ENCODE assay signal across 8 cellular contexts in the genomic region with DNA sequence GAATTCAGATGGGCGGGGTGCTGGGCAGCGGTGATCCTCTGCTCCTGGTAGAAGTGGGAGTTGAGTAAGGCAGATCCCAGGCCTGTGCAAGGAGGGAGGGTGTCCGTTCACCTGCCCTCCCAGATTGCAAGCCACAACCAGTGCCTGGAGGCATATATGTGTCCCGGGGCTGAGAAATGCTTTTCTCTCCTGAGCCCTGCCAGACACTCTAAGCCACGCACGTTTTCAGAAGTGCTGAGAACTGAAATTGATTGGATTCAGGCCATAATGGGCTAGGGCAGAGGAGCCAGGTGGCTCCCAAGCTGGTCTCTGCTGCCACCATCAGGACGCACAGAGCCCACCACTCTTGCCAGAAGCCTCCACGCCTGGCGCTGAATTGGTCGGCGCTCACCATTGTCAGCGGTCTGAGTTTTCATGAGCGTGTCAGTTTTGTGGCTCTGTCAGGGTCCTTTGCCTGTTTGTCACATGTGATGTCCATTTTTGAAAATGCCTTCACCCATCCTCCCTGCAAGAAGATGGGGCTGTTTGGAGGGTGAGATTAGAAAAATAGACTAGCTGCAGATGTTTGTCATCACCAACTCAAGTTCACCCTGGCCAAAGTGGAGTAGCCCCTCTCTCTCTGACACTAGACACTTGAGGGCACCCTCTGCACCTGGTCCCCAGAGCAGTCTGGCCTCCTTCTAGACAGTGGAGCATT. TPM values are rescaled to one million over a fixed set of nuclear protein-coding genes. Genes with fewer than 3 reads are reported as not detected.
DNase-seq lines count a peak whose midpoint lies in the region; ATAC-seq and TF ChIP-seq lines count a peak whose summit lies in the region.

No MANE protein-coding gene starts in this region.

- peaks cover 10% of the 10 kb centered on the region for H3K27me3 ChIP-seq in DND-41 (ENCODE audit: insufficient read depth, low read length, poor library complexity)

- H3K27ac Mint-ChIP-seq in chondrocyte (ENCODE audit: unreplicated experiment) (no peak overlapping the region), CD14-positive monocyte (no peak overlapping the region)
- peak overlapping the region in 1 of 2 donors; percentile 27 for H3K27ac Mint-ChIP-seq in stimulated activated naive CD8-positive, alpha-beta T cell treated with anti-CD3 and anti-CD28 coated beads, Interleukin-15, amount 100 ng/mL, for 72 hours

- H2AFZ ChIP-seq in DND-41 (ENCODE audit: low read depth, low read length): no peak overlapping the region

- no peaks in the 10 kb centered on the region for H3K79me2 ChIP-seq in DND-41 (ENCODE audit: insufficient read depth, low read length)

- H3K4me2 ChIP-seq in DND-41 (ENCODE audit: insufficient read depth, low read length): no peak overlapping the region

- ATAC-seq in DND-41 (ENCODE audit: insufficient read depth, low read depth) (peak; percentile 78; the same call in 2 of the 3 replicates), GM21390 (IDR thresholded peaks at IDR 0.05; ENCODE audit: unreplicated experiment) (peak; percentile 79)
- ATAC-seq in stimulated activated naive CD8-positive, alpha-beta T cell treated with anti-CD3 and anti-CD28 coated beads, Interleukin-15, amount 100 ng/mL, for 72 hours: peak; percentile 66

- TF ChIP-seq CTCF in DND-41 (IDR thresholded peaks at IDR 0.05; ENCODE audit: borderline replicate concordance, extremely low read depth, low read length, poor library complexity, severe bottlenecking) (peak; percentile 69), chondrocyte (IDR thresholded peaks at IDR 0.05) (peak; percentile 94), CD14-positive monocyte (IDR thresholded peaks at IDR 0.05) (no peak)

- no peak overlapping the region for H3K4me3 ChIP-seq in DND-41 (ENCODE audit: low read depth in 1 of 2, low read length in 2 of 2)

- H3K27ac ChIP-seq in DND-41 (ENCODE audit: low read length): no peak overlapping the region

- intact Hi-C loops in CD14-positive monocyte (cut with micrococcal nuclease): no loop called here

- no peaks in the 10 kb centered on the region for H3K4me1 ChIP-seq in DND-41 (ENCODE audit: insufficient read depth, low read length)

- peaks cover 8% of the 10 kb centered on the region for H3K4me1 Mint-ChIP-seq in chondrocyte (ENCODE audit: low read depth)
- no peaks in the 10 kb centered on the region for H3K4me1 Mint-ChIP-seq in stimulated activated naive CD8-positive, alpha-beta T cell treated with anti-CD3 and anti-CD28 coated beads, Interleukin-15, amount 100 ng/mL, for 72 hours
- H3K4me1 Mint-ChIP-seq in CD14-positive monocyte: no peaks in the 10 kb centered on the region

- no peaks in the 10 kb centered on the region for H3K9me3 ChIP-seq in DND-41 (ENCODE audit: insufficient read depth, low read length, severe bottlenecking)

- DNase-seq in DND-41: peak; percentile 34
- peak; percentile 32 to 67 for DNase-seq in Kasumi-1 (lab: John Stamatoyannopoulos, UW)
- DNase-seq in OCI-M1 (lab: John Stamatoyannopoulos, UW): peak; percentile 56
- DNase-seq in chondrocyte (ENCODE audit: low spot score): no peak
- DNase-seq in left kidney (ENCODE audit: low read depth, low spot score): peak; percentile 89
- peak; percentile 23 to 34 for DNase-seq in stimulated activated naive CD8-positive, alpha-beta T cell treated with anti-CD3 and anti-CD28 coated beads, Interleukin-15, amount 100 ng/mL, for 72 hours
- no peak for DNase-seq in CD14-positive monocyte (ENCODE audit: low spot score)

- H4K20me1 ChIP-seq in DND-41 (ENCODE audit: insufficient read depth, low read length): no peaks in the 10 kb centered on the region

- no peaks in the 10 kb centered on the region for H3K9me3 Mint-ChIP-seq in chondrocyte (ENCODE audit: low read depth)
- no peaks in the 10 kb centered on the region for H3K9me3 Mint-ChIP-seq in stimulated activated naive CD8-positive, alpha-beta T cell treated with anti-CD3 and anti-CD28 coated beads, Interleukin-15, amount 100 ng/mL, for 72 hours
- peaks cover 0 to 4% (median 0%) of the 10 kb centered on the region in 7 donors for H3K9me3 Mint-ChIP-seq in CD14-positive monocyte

- H3K4me3 Mint-ChIP-seq in chondrocyte (ENCODE audit: unreplicated experiment) (no peak overlapping the region), CD14-positive monocyte (no peak overlapping the region)
- no peak overlapping the region for H3K4me3 Mint-ChIP-seq in stimulated activated naive CD8-positive, alpha-beta T cell treated with anti-CD3 and anti-CD28 coated beads, Interleukin-15, amount 100 ng/mL, for 72 hours

- H3K36me3 ChIP-seq in DND-41 (ENCODE audit: insufficient read depth, low read length): no peaks in the 10 kb centered on the region

- H3K9ac ChIP-seq in DND-41 (ENCODE audit: low read depth, low read length): no peak overlapping the region

- H3K27me3 Mint-ChIP-seq in chondrocyte (ENCODE audit: low read depth) (peaks cover 3% of the 10 kb centered on the region), CD14-positive monocyte (ENCODE audit: low read depth in 3 of 3) (peaks cover 0 to 7% (median 1%) of the 10 kb centered on the region in 3 donors)
- no peaks in the 10 kb centered on the region for H3K27me3 Mint-ChIP-seq in stimulated activated naive CD8-positive, alpha-beta T cell treated with anti-CD3 and anti-CD28 coated beads, Interleukin-15, amount 100 ng/mL, for 72 hours

- H3K36me3 Mint-ChIP-seq in chondrocyte (ENCODE audit: low read depth): no peaks in the 10 kb centered on the region
- H3K36me3 Mint-ChIP-seq in CD14-positive monocyte: no peaks in the 10 kb centered on the region

RNA-seq across cellular contexts. Expression of gene BFSP2, which starts 15.4 kb away (rescaled TPM):
- not detected in 3 replicates for total RNA-seq in chondrocyte
- not detected for polyA plus RNA-seq in CD14-positive monocyte

Comparison
In these comparisons a context has a peak if more than half of its experiments do, and no peak if none do; other contexts are left out.
1. DNase-seq: peak in DND-41 (single experiment), Kasumi-1 (2 of 2), OCI-M1 (single experiment), left kidney (single experiment) and stimulated activated naive CD8-positive, alpha-beta T cell treated with anti-CD3 and anti-CD28 coated beads, Interleukin-15, amount 100 ng/mL, for 72 hours (2 of 2); none in chondrocyte (single experiment) and CD14-positive monocyte (single experiment).
2. Peak in every context shown above with its lines, with median percentiles within 50 percentile points of each other: ATAC-seq.